28 cellular contexts compared by ENCODE assay signal in genomic region chr4:4779486-4779885, GRCh38.
"Had no signal": no experiment of that assay in that cellular context is flagged by ENCODE, and none has a peak within 500 bp of the region (broad histone marks: within the 10 kb centered on the region; RNA-seq: fewer than 3 reads in every experiment).

No MANE protein-coding gene starts in this region.

- H3K4me1 ChIP-seq: parathyroid adenoma, psoas muscle, right lobe of liver, sigmoid colon, stomach, thyroid gland, tibial nerve, upper lobe of left lung had no signal

- H3K4me3 ChIP-seq: neural progenitor cell, ovary, psoas muscle, right lobe of liver, sigmoid colon, stomach, thoracic aorta, thyroid gland, tibial nerve, upper lobe of left lung, vagina had no signal

- H3K4me1 Mint-ChIP-seq: stimulated activated effector memory CD8-positive, alpha-beta T cell treated with anti-CD3 and anti-CD28 coated beads, Interleukin-12 subunit alpha, Interleukin-12 subunit beta, amount 100 ng/mL, for 72 hours had no signal

- FAIRE-seq: small intestine, urothelium cell line had no signal

- H3K36me3 Mint-ChIP-seq: neural progenitor cell; stimulated activated effector memory CD8-positive, alpha-beta T cell treated with anti-CD3 and anti-CD28 coated beads, Interleukin-12 subunit alpha, Interleukin-12 subunit beta, amount 100 ng/mL, for 72 hours had no signal

- H3K9me3 ChIP-seq: ovary, psoas muscle, stomach, thoracic aorta, thyroid gland, upper lobe of left lung, vagina had no signal

- H3K27ac Mint-ChIP-seq: nephron; neural progenitor cell; progenitor cell of endocrine pancreas; stimulated activated effector memory CD8-positive, alpha-beta T cell treated with anti-CD3 and anti-CD28 coated beads, Interleukin-12 subunit alpha, Interleukin-12 subunit beta, amount 100 ng/mL, for 72 hours; stimulated activated naive B cell treated with anti-CD40 and anti-IgM and Interleukin-4, amounts not matched to agents 10 μg/mL and 1 μg/mL and 100 μg/mL, for 72 hours; stimulated activated naive CD8-positive, alpha-beta T cell treated with anti-CD3 and anti-CD28 coated beads, Interleukin-15, Interleukin-2, amounts not matched to agents 100 ng/mL and 50 ng/mL, for 24 hours had no signal

- H3K79me2 ChIP-seq: parathyroid adenoma had no signal

- DNase-seq: occipital lobe; ovary; posterior cingulate gyrus; psoas muscle; right cardiac atrium; right lobe of liver; sigmoid colon; small intestine; stimulated activated CD4-positive, alpha-beta T cell treated with anti-CD3 and anti-CD28 coated beads, Interleukin-15, amount 100 ng/mL, for 24 hours; stimulated activated CD4-positive, alpha-beta T cell treated with anti-CD3 and anti-CD28 coated beads, Interleukin-2, amount 100 ng/mL, for 24 hours; stimulated activated CD4-positive, alpha-beta T cell treated with anti-CD3 and anti-CD28 coated beads, Interleukin-2, amount 100 ng/mL, for 48 hours; stimulated activated CD4-positive, alpha-beta T cell treated with anti-CD3 and anti-CD28 coated beads, Interleukin-4, amount 100 ng/mL, for 24 hours; stimulated activated naive B cell treated with anti-CD40 and anti-IgM and Interleukin-4, amounts not matched to agents 10 μg/mL and 1 μg/mL and 100 μg/mL, for 72 hours; stimulated activated naive CD4-positive, alpha-beta T cell treated with Interleukin-2 at 50 U/mL for 16 hours; stomach; thyroid gland; trophoblast cell; upper lobe of left lung had no signal

- ATAC-seq: psoas muscle; right cardiac atrium; right lobe of liver; stimulated activated effector memory CD8-positive, alpha-beta T cell treated with anti-CD3 and anti-CD28 coated beads, Interleukin-12 subunit alpha, Interleukin-12 subunit beta, amount 100 ng/mL, for 72 hours; stimulated activated naive B cell treated with anti-CD40 and anti-IgM and Interleukin-4, amounts not matched to agents 10 μg/mL and 1 μg/mL and 100 μg/mL, for 72 hours had no signal

- H3K4me2 ChIP-seq: neural progenitor cell had no signal

- H3K9me3 Mint-ChIP-seq: nephron; stimulated activated effector memory CD8-positive, alpha-beta T cell treated with anti-CD3 and anti-CD28 coated beads, Interleukin-12 subunit alpha, Interleukin-12 subunit beta, amount 100 ng/mL, for 72 hours; stimulated activated naive CD8-positive, alpha-beta T cell treated with anti-CD3 and anti-CD28 coated beads, Interleukin-15, Interleukin-2, amounts not matched to agents 100 ng/mL and 50 ng/mL, for 24 hours had no signal

- H3K4me3 Mint-ChIP-seq: nephron; neural progenitor cell; stimulated activated effector memory CD8-positive, alpha-beta T cell treated with anti-CD3 and anti-CD28 coated beads, Interleukin-12 subunit alpha, Interleukin-12 subunit beta, amount 100 ng/mL, for 72 hours; stimulated activated naive B cell treated with anti-CD40 and anti-IgM and Interleukin-4, amounts not matched to agents 10 μg/mL and 1 μg/mL and 100 μg/mL, for 72 hours; stimulated activated naive CD8-positive, alpha-beta T cell treated with anti-CD3 and anti-CD28 coated beads, Interleukin-15, Interleukin-2, amounts not matched to agents 100 ng/mL and 50 ng/mL, for 24 hours had no signal

- H3K27me3 ChIP-seq: ovary, right lobe of liver, thyroid gland, tibial nerve, upper lobe of left lung, vagina had no signal

- H3K36me3 ChIP-seq: neural progenitor cell, ovary, right lobe of liver, sigmoid colon, stomach, thoracic aorta, thyroid gland, tibial nerve, upper lobe of left lung, vagina had no signal

- H3K27ac ChIP-seq: neural progenitor cell, ovary, parathyroid adenoma, psoas muscle, right lobe of liver, sigmoid colon, stomach, thoracic aorta, thyroid gland, tibial nerve, upper lobe of left lung, vagina had no signal

- H3K9ac ChIP-seq: neural progenitor cell, parathyroid adenoma had no signal

- H2AFZ ChIP-seq: neural progenitor cell, parathyroid adenoma had no signal
